In genomic region chr17:58331815-58332719, GRCh38 we compare ENCODE assay signal across 1 cellular context.
TF ChIP-seq lines count a peak whose summit lies in the region.

No MANE protein-coding gene starts in this region.

TF ChIP-seq in GM12878, 131 proteins besides CTCF, POLR2A, EP300 and RAD21 (continued from another document and continues in another):
- TF ChIP-seq MLLT1 (IDR thresholded peaks at IDR 0.05) = peak; percentile 100
- TF ChIP-seq MEF2B (IDR thresholded peaks at IDR 0.05; ENCODE audit: partially characterized antibody, poor library complexity, severe bottlenecking) = peak; percentile 94
- 0 out of 2 replicates have a peak, but pooled peaks have one; percentile 48 for TF ChIP-seq MEF2A (IDR thresholded peaks at IDR 0.05; ENCODE audit: insufficient read depth, low read depth, low read length)
- peak; percentile 80; the same call in 1 of the 2 replicates for TF ChIP-seq ZBTB4 (CRISPR knock-in tag; IDR thresholded peaks at IDR 0.05)
- TF ChIP-seq HDAC6 (IDR thresholded peaks at IDR 0.05; ENCODE audit: unreplicated experiment) = peak; percentile 94
- TF ChIP-seq MYB (IDR thresholded peaks at IDR 0.05; ENCODE audit: borderline replicate concordance, low read depth, low read length) = peak; percentile 85; the same call in 1 of the 2 replicates
- TF ChIP-seq TAF1 (IDR thresholded peaks at IDR 0.05; ENCODE audit: borderline replicate concordance, low read depth, low read length) = peak; percentile 100
- peak; percentile 91 for TF ChIP-seq CHD1 (IDR thresholded peaks at IDR 0.05; ENCODE audit: low read depth, low read length)
- peak; percentile 72 for TF ChIP-seq BMI1 (IDR thresholded peaks at IDR 0.05; ENCODE audit: borderline replicate concordance)
- 0 out of 2 replicates have a peak, but pooled peaks have one; percentile 52 for TF ChIP-seq MAX (IDR thresholded peaks at IDR 0.05; ENCODE audit: low read depth, low read length)
- TF ChIP-seq ASH2L (IDR thresholded peaks at IDR 0.05; ENCODE audit: borderline replicate concordance, low read depth) = no peak
- TF ChIP-seq BRCA1 (IDR thresholded peaks at IDR 0.05; ENCODE audit: low read depth, low read length) = no peak; the same call in 1 of the 2 replicates
- TF ChIP-seq USF2 (IDR thresholded peaks at IDR 0.05; ENCODE audit: borderline replicate concordance, low read depth, low read length) = peak; percentile 92
- TF ChIP-seq SMAD1 (IDR thresholded peaks at IDR 0.05; ENCODE audit: low read depth, partially characterized antibody) = peak; percentile 99
- peak; percentile 64 for TF ChIP-seq ZBTB11 (CRISPR knock-in tag; IDR thresholded peaks at IDR 0.05)
- TF ChIP-seq TCF7 (IDR thresholded peaks at IDR 0.05; ENCODE audit: borderline replicate concordance) = peak; percentile 50; the same call in 1 of the 2 replicates
- no peak for TF ChIP-seq ZNF217 (IDR thresholded peaks at IDR 0.05)
- no peak for TF ChIP-seq ATF2 (IDR thresholded peaks at IDR 0.05; ENCODE audit: low read length)
- no peak for TF ChIP-seq SPI1 (IDR thresholded peaks at IDR 0.05; ENCODE audit: borderline replicate concordance, insufficient read depth, low read depth, low read length)
- peak; percentile 100 for TF ChIP-seq CBFB (IDR thresholded peaks at IDR 0.05; ENCODE audit: low read depth)
- TF ChIP-seq GATAD2B (conservative IDR thresholded peaks at IDR 0.05; ENCODE audit: low read depth) = no peak; the same call in 1 of the 2 replicates
- TF ChIP-seq ZBTB40 (IDR thresholded peaks at IDR 0.05; ENCODE audit: borderline replicate concordance) = no peak
- peak; percentile 67; the same call in 1 of the 2 replicates for TF ChIP-seq BCLAF1 (IDR thresholded peaks at IDR 0.05)
- no peak for TF ChIP-seq RUNX3 (IDR thresholded peaks at IDR 0.05; ENCODE audit: low read length)
- 0 out of 2 replicates have a peak, but pooled peaks have one; percentile 14 for TF ChIP-seq ZNF24 (IDR thresholded peaks at IDR 0.05)
- peak; percentile 41; the same call in 1 of the 2 replicates for TF ChIP-seq EED (IDR thresholded peaks at IDR 0.05; ENCODE audit: low read depth)
- peak; percentile 74; the same call in 1 of the 2 replicates for TF ChIP-seq YY1 (IDR thresholded peaks at IDR 0.05; ENCODE audit: low read depth, low read length)
- peak; percentile 100 for TF ChIP-seq SMAD5 (IDR thresholded peaks at IDR 0.05; ENCODE audit: low read depth)
- TF ChIP-seq ZBED1 (IDR thresholded peaks at IDR 0.05; ENCODE audit: borderline replicate concordance) = peak; percentile 99
- peak; percentile 100 for TF ChIP-seq POU2F2 (IDR thresholded peaks at IDR 0.05; ENCODE audit: borderline replicate concordance, low read depth, low read length)
- TF ChIP-seq SRF (IDR thresholded peaks at IDR 0.05; ENCODE audit: low read depth in 2 of 2, low read length in 2 of 2) = 0 out of 4 replicates have a peak, but pooled peaks of 1 of the 2 experiments have one; percentile 6
- TF ChIP-seq IRF5 (IDR thresholded peaks at IDR 0.05; ENCODE audit: borderline replicate concordance) = no peak
- peak; percentile 95; the same call in 1 of the 2 replicates for TF ChIP-seq TCF3 (IDR thresholded peaks at IDR 0.05; ENCODE audit: borderline replicate concordance, insufficient read depth, low read depth, low read length)
- peak; percentile 90 for TF ChIP-seq BACH1 (IDR thresholded peaks at IDR 0.05; ENCODE audit: borderline replicate concordance)
- TF ChIP-seq KAT2A (conservative IDR thresholded peaks at IDR 0.05; ENCODE audit: control insufficient read depth, low read depth, low read length) = no peak
- TF ChIP-seq HDAC2 (IDR thresholded peaks at IDR 0.05) = no peak
